In genomic region chr12:108831309-108831991, GRCh38 we compare ENCODE assay signal across 10 cellular contexts. TPM values are rescaled to one million over a fixed set of nuclear protein-coding genes. Genes with fewer than 3 reads are reported as not detected.
A peak's percentile ranks its signal among the peaks of the same experiment; 100 is the strongest.
DNase-seq lines count a peak whose midpoint lies in the region; ATAC-seq and TF ChIP-seq lines count a peak whose summit lies in the region.
"Had no signal": no experiment of that assay in that cellular context is flagged by ENCODE, and none has a peak within 500 bp of the region (broad histone marks: within the 10 kb centered on the region; RNA-seq: fewer than 3 reads in every experiment).

No MANE protein-coding gene starts in this region.

- H3K36me3 ChIP-seq in left ventricle myocardium inferior (peaks cover 29% of the 10 kb centered on the region), esophagus muscularis mucosa (peaks cover 0 to 45% (median 23%) of the 10 kb centered on the region in 4 donors), vagina (no peaks in the 10 kb centered on the region), SJCRH30 (peaks cover 20% of the 10 kb centered on the region)

- 90% methylated on average over 11 of the region's 11 CpGs for WGBS in esophagus muscularis mucosa

- H3K27ac ChIP-seq in left ventricle myocardium inferior (replicated peaks) (peak overlapping the region; percentile 94), esophagus muscularis mucosa (replicated peaks in 1 of 4) (peak overlapping the region; percentile 84 to 91 (median 87)), vagina (peak overlapping the region; percentile 6), SJCRH30 (no peak overlapping the region)
- H3K27ac ChIP-seq: BLaER1 treated with 17β-estradiol and CSF1 and Interleukin-3, amounts not matched to agents 10 nM and 100 nM had no signal

- H3K27me3 ChIP-seq in left ventricle myocardium inferior (ENCODE audit: low read depth) (no peaks in the 10 kb centered on the region), esophagus muscularis mucosa (no peaks in the 10 kb centered on the region), vagina (no peaks in the 10 kb centered on the region), SJCRH30 (no peaks in the 10 kb centered on the region)
- H3K27me3 ChIP-seq: BLaER1 treated with 17β-estradiol and CSF1 and Interleukin-3, amounts not matched to agents 10 nM and 100 nM had no signal

- no peak for ATAC-seq in left cardiac atrium
- ATAC-seq in HG03097 (IDR thresholded peaks at IDR 0.05; ENCODE audit: low FRiP score, unreplicated experiment): peak; percentile 49

- TF ChIP-seq CTCF in left ventricle myocardium inferior (IDR thresholded peaks at IDR 0.05; ENCODE audit: borderline replicate concordance) (no peak), esophagus muscularis mucosa (IDR thresholded peaks at IDR 0.05) (no peak), vagina (IDR thresholded peaks at IDR 0.05) (no peak)

- TF ChIP-seq EP300 in esophagus muscularis mucosa (IDR thresholded peaks at IDR 0.05): no peak

- H3K4me3 ChIP-seq in left ventricle myocardium inferior (no peak overlapping the region), esophagus muscularis mucosa (no peak overlapping the region), vagina (no peak overlapping the region), SJCRH30 (no peak overlapping the region)
- H3K4me3 ChIP-seq: BLaER1 treated with 17β-estradiol and CSF1 and Interleukin-3, amounts not matched to agents 10 nM and 100 nM had no signal

- H3K4me1 ChIP-seq in left ventricle myocardium inferior (peaks cover 96% of the 10 kb centered on the region), esophagus muscularis mucosa (peaks cover 69 to 80% (median 75%) of the 10 kb centered on the region in 4 donors), vagina (peaks cover 62% of the 10 kb centered on the region), SJCRH30 (peaks cover 48% of the 10 kb centered on the region)

- DNase-seq in left ventricle myocardium inferior (no peak), left cardiac atrium (no peak), esophagus muscularis mucosa (ENCODE audit: extremely low spot score) (no peak), vagina (ENCODE audit: extremely low spot score in 2 of 2) (no peak), T1000 (lab: John Stamatoyannopoulos, UW) (no peak), NCI-H1436 (lab: John Stamatoyannopoulos, UW) (no peak), SJCRH30 (no peak)
- DNase-seq: hypothalamus had no signal

- intact Hi-C loops in left ventricle myocardium inferior (cut with micrococcal nuclease) (no loop called here), left cardiac atrium (cut with DNase I) (no loop called here), esophagus muscularis mucosa (cut with DNase I) (no loop called here), vagina (cut with DNase I) (no loop called here)

- TF ChIP-seq POLR2A in esophagus muscularis mucosa (IDR thresholded peaks at IDR 0.05; ENCODE audit: low read depth) (no peak), vagina (IDR thresholded peaks at IDR 0.05) (no peak)

- H3K9me3 ChIP-seq in left ventricle myocardium inferior (replicated peaks) (no peaks in the 10 kb centered on the region), esophagus muscularis mucosa (no peaks in the 10 kb centered on the region), vagina (no peaks in the 10 kb centered on the region), SJCRH30 (replicated peaks) (no peaks in the 10 kb centered on the region)
- H3K9me3 ChIP-seq: BLaER1 treated with 17β-estradiol and CSF1 and Interleukin-3, amounts not matched to agents 10 nM and 100 nM had no signal

RNA-seq across cellular contexts. Expression of gene SSH1, which starts 25.9 kb away (rescaled TPM):
- total RNA-seq in left ventricle myocardium inferior (30.1 TPM), left cardiac atrium (10 to 100 TPM; 30.4 to 46.0 TPM), esophagus muscularis mucosa (10 to 100 TPM; 14.1 to 40.9 (median 28.7) TPM), vagina (38.1 TPM)
- total RNA-seq in SJCRH30 (2014; rRNA removed; shearing (Covaris generic)): 12.1 and 12.3 TPM in 2 replicates

RNA-seq across cellular contexts. Expression of gene DAO, which starts 48.4 kb away (rescaled TPM):
- total RNA-seq in left ventricle myocardium inferior (not detected), left cardiac atrium (not detected), esophagus muscularis mucosa (not detected), vagina (not detected)
- total RNA-seq in SJCRH30 (2014; rRNA removed; shearing (Covaris generic)): not detected in 2 replicates
